ENCODE assay signal across 1 cellular context in the genomic region with DNA sequence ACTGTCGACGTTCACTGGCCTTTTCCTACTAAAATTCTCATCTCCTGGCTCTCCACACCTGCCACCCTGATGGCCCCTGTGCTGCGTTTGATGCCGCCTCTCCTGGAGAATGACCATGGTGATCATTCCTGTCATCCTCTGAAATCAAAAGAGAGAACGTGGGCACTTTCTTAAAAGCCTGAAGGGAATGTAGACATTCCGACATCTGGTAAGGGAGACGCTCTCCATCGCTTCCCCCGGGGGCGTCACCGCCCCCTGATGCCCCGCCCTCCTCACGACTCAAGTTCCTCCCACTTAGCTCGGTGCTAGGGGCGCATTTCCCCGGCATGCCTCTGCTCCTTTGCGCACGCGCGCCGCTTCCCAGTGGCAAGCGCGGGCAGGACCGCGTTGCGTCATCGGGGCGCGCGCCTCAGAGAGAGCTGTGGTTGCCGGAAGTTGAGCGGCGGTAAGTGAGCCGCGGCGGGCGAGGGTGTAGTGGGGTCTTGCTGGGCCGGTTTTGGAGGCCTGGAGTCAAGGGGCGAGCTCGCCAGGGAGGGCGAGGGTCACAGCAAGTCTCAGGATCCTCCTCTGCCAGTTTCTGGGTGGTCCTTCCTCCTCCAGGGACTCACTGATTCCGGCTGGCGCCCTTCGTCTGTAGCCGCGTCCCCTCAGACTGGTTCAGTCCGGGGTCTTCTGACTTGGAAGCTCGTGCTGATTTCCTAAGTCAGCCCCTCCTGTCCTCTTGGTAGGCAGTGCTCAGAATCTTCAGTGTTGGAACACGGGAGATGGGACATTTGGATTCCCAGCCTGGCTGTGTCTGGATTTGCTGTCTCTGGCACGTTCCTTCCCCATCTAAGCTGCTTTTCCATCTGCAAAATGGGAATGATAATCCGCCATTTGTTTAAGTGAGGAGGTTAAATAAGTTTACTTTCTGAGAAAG.
TF ChIP-seq lines count a peak whose summit lies in the region.

ATG7 (plus strand) TSS at position 412 of the 919 bp plus-strand sequence. CDS start 26,299 bp downstream, outside the sequence.

TF ChIP-seq in HepG2, 621 proteins besides CTCF, POLR2A, EP300 and RAD21 (continued from another document and continues in another):
- TF ChIP-seq ZNF782 (CRISPR knock-in tag; IDR thresholded peaks at IDR 0.05; ENCODE audit: borderline replicate concordance) (no peak), ZNF577 (CRISPR knock-in tag; IDR thresholded peaks at IDR 0.05; ENCODE audit: borderline replicate concordance, low read depth) (no peak), MTA1 (CRISPR knock-in tag; IDR thresholded peaks at IDR 0.05; ENCODE audit: borderline replicate concordance) (no peak), SMC3 (IDR thresholded peaks at IDR 0.05; ENCODE audit: low read length) (no peak), NR2F1 (CRISPR knock-in tag; IDR thresholded peaks at IDR 0.05) (no peak), FOXJ3 (CRISPR knock-in tag; IDR thresholded peaks at IDR 0.05; ENCODE audit: borderline replicate concordance) (no peak; the same call in 1 of the 2 replicates), ZNF841 (CRISPR knock-in tag; IDR thresholded peaks at IDR 0.05; ENCODE audit: borderline replicate concordance) (no peak), CERS6 (CRISPR knock-in tag; IDR thresholded peaks at IDR 0.05) (no peak), ZNF891 (CRISPR knock-in tag; IDR thresholded peaks at IDR 0.05) (peak; percentile 84), HOXA3 (CRISPR knock-in tag; IDR thresholded peaks at IDR 0.05) (peak; percentile 89), ATF7 (IDR thresholded peaks at IDR 0.05) (peak; percentile 93), ATF7 (CRISPR knock-in tag; IDR thresholded peaks at IDR 0.05) (peak; percentile 84), THYN1 (CRISPR knock-in tag; IDR thresholded peaks at IDR 0.05; ENCODE audit: borderline replicate concordance, low read depth) (no peak; the same call in 1 of the 2 replicates), NFIC (IDR thresholded peaks at IDR 0.05; ENCODE audit: low read length) (no peak), ZNF574 (CRISPR knock-in tag; IDR thresholded peaks at IDR 0.05) (peak; percentile 90), ZNF318 (CRISPR knock-in tag; IDR thresholded peaks at IDR 0.05) (no peak), MXI1 (IDR thresholded peaks at IDR 0.05; ENCODE audit: borderline replicate concordance, low read depth, low read length) (peak; percentile 71; the same call in 1 of the 3 replicates), TBX2 (CRISPR knock-in tag; IDR thresholded peaks at IDR 0.05; ENCODE audit: borderline replicate concordance) (peak; percentile 66; the same call in 1 of the 2 replicates), ZNF543 (CRISPR knock-in tag; IDR thresholded peaks at IDR 0.05) (no peak), MEIS1 (CRISPR knock-in tag; IDR thresholded peaks at IDR 0.05; ENCODE audit: borderline replicate concordance) (peak; percentile 50; the same call in 1 of the 2 replicates), MBNL3 (CRISPR knock-in tag; conservative IDR thresholded peaks at IDR 0.05) (no peak)
- TF ChIP-seq, protein P1, sequence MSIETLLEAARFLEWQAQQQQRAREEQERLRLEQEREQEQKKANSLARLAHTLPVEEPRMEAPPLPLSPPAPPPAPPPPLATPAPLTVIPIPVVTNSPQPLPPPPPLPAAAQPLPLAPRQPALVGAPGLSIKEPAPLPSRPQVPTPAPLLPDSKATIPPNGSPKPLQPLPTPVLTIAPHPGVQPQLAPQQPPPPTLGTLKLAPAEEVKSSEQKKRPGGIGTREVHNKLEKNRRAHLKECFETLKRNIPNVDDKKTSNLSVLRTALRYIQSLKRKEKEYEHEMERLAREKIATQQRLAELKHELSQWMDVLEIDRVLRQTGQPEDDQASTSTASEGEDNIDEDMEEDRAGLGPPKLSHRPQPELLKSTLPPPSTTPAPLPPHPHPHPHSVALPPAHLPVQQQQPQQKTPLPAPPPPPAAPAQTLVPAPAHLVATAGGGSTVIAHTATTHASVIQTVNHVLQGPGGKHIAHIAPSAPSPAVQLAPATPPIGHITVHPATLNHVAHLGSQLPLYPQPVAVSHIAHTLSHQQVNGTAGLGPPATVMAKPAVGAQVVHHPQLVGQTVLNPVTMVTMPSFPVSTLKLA (IDR thresholded peaks at IDR 0.05), result peak; percentile 72
- TF ChIP-seq, protein P2, sequence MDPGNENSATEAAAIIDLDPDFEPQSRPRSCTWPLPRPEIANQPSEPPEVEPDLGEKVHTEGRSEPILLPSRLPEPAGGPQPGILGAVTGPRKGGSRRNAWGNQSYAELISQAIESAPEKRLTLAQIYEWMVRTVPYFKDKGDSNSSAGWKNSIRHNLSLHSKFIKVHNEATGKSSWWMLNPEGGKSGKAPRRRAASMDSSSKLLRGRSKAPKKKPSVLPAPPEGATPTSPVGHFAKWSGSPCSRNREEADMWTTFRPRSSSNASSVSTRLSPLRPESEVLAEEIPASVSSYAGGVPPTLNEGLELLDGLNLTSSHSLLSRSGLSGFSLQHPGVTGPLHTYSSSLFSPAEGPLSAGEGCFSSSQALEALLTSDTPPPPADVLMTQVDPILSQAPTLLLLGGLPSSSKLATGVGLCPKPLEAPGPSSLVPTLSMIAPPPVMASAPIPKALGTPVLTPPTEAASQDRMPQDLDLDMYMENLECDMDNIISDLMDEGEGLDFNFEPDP (CRISPR knock-in tag; conservative IDR thresholded peaks at IDR 0.05), result no peak
- TF ChIP-seq, protein P3, sequence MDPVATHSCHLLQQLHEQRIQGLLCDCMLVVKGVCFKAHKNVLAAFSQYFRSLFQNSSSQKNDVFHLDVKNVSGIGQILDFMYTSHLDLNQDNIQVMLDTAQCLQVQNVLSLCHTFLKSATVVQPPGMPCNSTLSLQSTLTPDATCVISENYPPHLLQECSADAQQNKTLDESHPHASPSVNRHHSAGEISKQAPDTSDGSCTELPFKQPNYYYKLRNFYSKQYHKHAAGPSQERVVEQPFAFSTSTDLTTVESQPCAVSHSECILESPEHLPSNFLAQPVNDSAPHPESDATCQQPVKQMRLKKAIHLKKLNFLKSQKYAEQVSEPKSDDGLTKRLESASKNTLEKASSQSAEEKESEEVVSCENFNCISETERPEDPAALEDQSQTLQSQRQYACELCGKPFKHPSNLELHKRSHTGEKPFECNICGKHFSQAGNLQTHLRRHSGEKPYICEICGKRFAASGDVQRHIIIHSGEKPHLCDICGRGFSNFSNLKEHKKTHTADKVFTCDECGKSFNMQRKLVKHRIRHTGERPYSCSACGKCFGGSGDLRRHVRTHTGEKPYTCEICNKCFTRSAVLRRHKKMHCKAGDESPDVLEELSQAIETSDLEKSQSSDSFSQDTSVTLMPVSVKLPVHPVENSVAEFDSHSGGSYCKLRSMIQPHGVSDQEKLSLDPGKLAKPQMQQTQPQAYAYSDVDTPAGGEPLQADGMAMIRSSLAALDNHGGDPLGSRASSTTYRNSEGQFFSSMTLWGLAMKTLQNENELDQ (CRISPR knock-in tag; IDR thresholded peaks at IDR 0.05; ENCODE audit: borderline replicate concordance), result peak; percentile 27; the same call in 1 of the 2 replicates
